ENCODE assay signal across 1 cellular context in the genomic region with DNA sequence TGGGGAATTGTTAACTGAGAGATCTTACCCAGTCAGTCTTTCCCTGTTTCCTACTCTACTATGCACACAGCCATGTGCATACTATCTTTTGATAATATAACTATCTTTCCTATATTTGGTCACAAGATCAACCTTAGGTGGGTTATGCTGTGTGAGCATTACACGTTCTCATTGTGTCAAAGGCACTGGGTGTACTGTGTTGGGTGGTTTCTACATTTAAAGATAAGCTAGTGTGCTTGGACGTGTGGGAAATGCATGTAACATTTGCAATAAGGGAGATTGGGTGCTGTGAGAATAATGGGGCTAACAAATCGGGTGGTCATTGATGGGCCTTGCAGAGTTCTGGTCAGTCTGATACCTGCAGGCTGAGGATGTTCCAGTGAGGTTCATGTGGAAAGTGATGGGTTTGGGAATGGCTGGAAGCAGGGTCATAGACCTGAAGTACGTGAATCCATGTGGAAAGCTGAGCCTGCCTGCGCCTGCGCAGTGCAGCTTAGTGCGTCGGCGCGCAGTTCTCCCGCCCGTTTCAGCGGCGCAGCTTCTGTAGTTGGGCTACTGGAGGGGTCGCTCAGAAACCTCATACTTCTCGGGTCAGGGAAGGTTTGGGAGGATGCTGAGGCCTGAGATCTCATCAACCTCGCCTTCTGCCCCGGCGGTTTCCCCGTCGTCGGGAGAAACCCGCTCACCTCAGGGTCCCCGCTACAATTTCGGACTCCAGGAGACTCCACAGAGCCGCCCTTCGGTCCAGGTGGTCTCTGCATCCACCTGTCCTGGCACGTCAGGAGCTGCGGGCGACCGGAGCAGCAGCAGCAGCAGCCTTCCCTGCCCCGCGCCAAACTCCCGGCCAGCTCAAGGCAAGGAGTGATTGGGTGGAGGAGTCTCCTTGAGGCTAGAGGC.
TF ChIP-seq lines count a peak whose summit lies in the region.

A gene (plus strand): TSS at position 507 of the 897 bp plus-strand sequence. CDS start 104 bp downstream, at position 611.

TF ChIP-seq in K562, 482 proteins besides CTCF, POLR2A, EP300 and RAD21 (continued from another document and continues in another):
- TF ChIP-seq, protein P1, sequence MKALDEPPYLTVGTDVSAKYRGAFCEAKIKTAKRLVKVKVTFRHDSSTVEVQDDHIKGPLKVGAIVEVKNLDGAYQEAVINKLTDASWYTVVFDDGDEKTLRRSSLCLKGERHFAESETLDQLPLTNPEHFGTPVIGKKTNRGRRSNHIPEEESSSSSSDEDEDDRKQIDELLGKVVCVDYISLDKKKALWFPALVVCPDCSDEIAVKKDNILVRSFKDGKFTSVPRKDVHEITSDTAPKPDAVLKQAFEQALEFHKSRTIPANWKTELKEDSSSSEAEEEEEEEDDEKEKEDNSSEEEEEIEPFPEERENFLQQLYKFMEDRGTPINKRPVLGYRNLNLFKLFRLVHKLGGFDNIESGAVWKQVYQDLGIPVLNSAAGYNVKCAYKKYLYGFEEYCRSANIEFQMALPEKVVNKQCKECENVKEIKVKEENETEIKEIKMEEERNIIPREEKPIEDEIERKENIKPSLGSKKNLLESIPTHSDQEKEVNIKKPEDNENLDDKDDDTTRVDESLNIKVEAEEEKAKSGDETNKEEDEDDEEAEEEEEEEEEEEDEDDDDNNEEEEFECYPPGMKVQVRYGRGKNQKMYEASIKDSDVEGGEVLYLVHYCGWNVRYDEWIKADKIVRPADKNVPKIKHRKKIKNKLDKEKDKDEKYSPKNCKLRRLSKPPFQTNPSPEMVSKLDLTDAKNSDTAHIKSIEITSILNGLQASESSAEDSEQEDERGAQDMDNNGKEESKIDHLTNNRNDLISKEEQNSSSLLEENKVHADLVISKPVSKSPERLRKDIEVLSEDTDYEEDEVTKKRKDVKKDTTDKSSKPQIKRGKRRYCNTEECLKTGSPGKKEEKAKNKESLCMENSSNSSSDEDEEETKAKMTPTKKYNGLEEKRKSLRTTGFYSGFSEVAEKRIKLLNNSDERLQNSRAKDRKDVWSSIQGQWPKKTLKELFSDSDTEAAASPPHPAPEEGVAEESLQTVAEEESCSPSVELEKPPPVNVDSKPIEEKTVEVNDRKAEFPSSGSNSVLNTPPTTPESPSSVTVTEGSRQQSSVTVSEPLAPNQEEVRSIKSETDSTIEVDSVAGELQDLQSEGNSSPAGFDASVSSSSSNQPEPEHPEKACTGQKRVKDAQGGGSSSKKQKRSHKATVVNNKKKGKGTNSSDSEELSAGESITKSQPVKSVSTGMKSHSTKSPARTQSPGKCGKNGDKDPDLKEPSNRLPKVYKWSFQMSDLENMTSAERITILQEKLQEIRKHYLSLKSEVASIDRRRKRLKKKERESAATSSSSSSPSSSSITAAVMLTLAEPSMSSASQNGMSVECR (CRISPR knock-in tag; IDR thresholded peaks at IDR 0.05): no peak
- TF ChIP-seq, protein P2, sequence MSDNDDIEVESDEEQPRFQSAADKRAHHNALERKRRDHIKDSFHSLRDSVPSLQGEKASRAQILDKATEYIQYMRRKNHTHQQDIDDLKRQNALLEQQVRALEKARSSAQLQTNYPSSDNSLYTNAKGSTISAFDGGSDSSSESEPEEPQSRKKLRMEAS (CRISPR knock-in tag; IDR thresholded peaks at IDR 0.05): peak; percentile 64
- TF ChIP-seq TAF9B (IDR thresholded peaks at IDR 0.05; ENCODE audit: partially characterized antibody) (no peak), ZNF197 (CRISPR knock-in tag; IDR thresholded peaks at IDR 0.05; ENCODE audit: low read depth) (no peak), U2AF1 (optimal IDR thresholded peaks at IDR 0.05; ENCODE audit: low read depth, low read length) (no peak), DDX20 (tag; IDR thresholded peaks at IDR 0.05; ENCODE audit: low read depth) (no peak), ZFP1 (CRISPR knock-in tag; IDR thresholded peaks at IDR 0.05) (0 out of 2 replicates have a peak, but pooled peaks have one; percentile 44), TCFL5 (CRISPR knock-in tag; conservative IDR thresholded peaks at IDR 0.05) (no peak), FIP1L1 (IDR thresholded peaks at IDR 0.05; ENCODE audit: low read depth, low read length, poor library complexity, severe bottlenecking) (peak; percentile 89), BMI1 (IDR thresholded peaks at IDR 0.05; ENCODE audit: low read length) (no peak), CTBP1 (IDR thresholded peaks at IDR 0.05; ENCODE audit: borderline replicate concordance) (peak; percentile 20; the same call in 1 of the 2 replicates), ZNF780A (CRISPR knock-in tag; IDR thresholded peaks at IDR 0.05) (peak; percentile 53; the same call in 1 of the 2 replicates), GTF2F1 (IDR thresholded peaks at IDR 0.05; ENCODE audit: low read depth, low read length) (no peak), OTX1 (CRISPR knock-in tag; IDR thresholded peaks at IDR 0.05) (peak; percentile 98), L3MBTL2 (IDR thresholded peaks at IDR 0.05) (peak; percentile 88), PURB (CRISPR knock-in tag; IDR thresholded peaks at IDR 0.05; ENCODE audit: low read depth) (no peak), YBX1 (IDR thresholded peaks at IDR 0.05) (no peak), ZNF668 (CRISPR knock-in tag; IDR thresholded peaks at IDR 0.05) (no peak), RBM34 (IDR thresholded peaks at IDR 0.05; ENCODE audit: borderline replicate concordance, insufficient read depth, low read length) (no peak), ZBED1 (IDR thresholded peaks at IDR 0.05) (peak; percentile 91), NFIX (CRISPR knock-in tag; IDR thresholded peaks at IDR 0.05; ENCODE audit: low read depth) (no peak), ELF2 (CRISPR knock-in tag; IDR thresholded peaks at IDR 0.05) (peak; percentile 76; the same call in 1 of the 2 replicates), KLF13 (tag; IDR thresholded peaks at IDR 0.05; ENCODE audit: borderline replicate concordance, low read depth) (no peak), ZNF134 (CRISPR knock-in tag; conservative IDR thresholded peaks at IDR 0.05) (no peak), HSF4 (CRISPR knock-in tag; IDR thresholded peaks at IDR 0.05; ENCODE audit: borderline replicate concordance) (no peak), ZNF133 (CRISPR knock-in tag; IDR thresholded peaks at IDR 0.05) (no peak), SREBF1 (IDR thresholded peaks at IDR 0.05; ENCODE audit: borderline replicate concordance, low read depth, low read length) (no peak), STAT5B (CRISPR knock-in tag; IDR thresholded peaks at IDR 0.05) (no peak), CSDE1 (IDR thresholded peaks at IDR 0.05) (no peak), ZKSCAN1 (IDR thresholded peaks at IDR 0.05; ENCODE audit: low read depth, low read length) (no peak)
- TF ChIP-seq, protein P3, sequence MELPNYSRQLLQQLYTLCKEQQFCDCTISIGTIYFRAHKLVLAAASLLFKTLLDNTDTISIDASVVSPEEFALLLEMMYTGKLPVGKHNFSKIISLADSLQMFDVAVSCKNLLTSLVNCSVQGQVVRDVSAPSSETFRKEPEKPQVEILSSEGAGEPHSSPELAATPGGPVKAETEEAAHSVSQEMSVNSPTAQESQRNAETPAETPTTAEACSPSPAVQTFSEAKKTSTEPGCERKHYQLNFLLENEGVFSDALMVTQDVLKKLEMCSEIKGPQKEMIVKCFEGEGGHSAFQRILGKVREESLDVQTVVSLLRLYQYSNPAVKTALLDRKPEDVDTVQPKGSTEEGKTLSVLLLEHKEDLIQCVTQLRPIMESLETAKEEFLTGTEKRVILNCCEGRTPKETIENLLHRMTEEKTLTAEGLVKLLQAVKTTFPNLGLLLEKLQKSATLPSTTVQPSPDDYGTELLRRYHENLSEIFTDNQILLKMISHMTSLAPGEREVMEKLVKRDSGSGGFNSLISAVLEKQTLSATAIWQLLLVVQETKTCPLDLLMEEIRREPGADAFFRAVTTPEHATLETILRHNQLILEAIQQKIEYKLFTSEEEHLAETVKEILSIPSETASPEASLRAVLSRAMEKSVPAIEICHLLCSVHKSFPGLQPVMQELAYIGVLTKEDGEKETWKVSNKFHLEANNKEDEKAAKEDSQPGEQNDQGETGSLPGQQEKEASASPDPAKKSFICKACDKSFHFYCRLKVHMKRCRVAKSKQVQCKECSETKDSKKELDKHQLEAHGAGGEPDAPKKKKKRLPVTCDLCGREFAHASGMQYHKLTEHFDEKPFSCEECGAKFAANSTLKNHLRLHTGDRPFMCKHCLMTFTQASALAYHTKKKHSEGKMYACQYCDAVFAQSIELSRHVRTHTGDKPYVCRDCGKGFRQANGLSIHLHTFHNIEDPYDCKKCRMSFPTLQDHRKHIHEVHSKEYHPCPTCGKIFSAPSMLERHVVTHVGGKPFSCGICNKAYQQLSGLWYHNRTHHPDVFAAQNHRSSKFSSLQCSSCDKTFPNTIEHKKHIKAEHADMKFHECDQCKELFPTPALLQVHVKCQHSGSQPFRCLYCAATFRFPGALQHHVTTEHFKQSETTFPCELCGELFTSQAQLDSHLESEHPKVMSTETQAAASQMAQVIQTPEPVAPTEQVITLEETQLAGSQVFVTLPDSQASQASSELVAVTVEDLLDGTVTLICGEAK (IDR thresholded peaks at IDR 0.05): no peak
- TF ChIP-seq, protein P3 (CRISPR knock-in tag; IDR thresholded peaks at IDR 0.05): no peak
- TF ChIP-seq, protein P4, sequence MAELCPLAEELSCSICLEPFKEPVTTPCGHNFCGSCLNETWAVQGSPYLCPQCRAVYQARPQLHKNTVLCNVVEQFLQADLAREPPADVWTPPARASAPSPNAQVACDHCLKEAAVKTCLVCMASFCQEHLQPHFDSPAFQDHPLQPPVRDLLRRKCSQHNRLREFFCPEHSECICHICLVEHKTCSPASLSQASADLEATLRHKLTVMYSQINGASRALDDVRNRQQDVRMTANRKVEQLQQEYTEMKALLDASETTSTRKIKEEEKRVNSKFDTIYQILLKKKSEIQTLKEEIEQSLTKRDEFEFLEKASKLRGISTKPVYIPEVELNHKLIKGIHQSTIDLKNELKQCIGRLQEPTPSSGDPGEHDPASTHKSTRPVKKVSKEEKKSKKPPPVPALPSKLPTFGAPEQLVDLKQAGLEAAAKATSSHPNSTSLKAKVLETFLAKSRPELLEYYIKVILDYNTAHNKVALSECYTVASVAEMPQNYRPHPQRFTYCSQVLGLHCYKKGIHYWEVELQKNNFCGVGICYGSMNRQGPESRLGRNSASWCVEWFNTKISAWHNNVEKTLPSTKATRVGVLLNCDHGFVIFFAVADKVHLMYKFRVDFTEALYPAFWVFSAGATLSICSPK (IDR thresholded peaks at IDR 0.05; ENCODE audit: borderline replicate concordance): no peak
- TF ChIP-seq, protein P5, sequence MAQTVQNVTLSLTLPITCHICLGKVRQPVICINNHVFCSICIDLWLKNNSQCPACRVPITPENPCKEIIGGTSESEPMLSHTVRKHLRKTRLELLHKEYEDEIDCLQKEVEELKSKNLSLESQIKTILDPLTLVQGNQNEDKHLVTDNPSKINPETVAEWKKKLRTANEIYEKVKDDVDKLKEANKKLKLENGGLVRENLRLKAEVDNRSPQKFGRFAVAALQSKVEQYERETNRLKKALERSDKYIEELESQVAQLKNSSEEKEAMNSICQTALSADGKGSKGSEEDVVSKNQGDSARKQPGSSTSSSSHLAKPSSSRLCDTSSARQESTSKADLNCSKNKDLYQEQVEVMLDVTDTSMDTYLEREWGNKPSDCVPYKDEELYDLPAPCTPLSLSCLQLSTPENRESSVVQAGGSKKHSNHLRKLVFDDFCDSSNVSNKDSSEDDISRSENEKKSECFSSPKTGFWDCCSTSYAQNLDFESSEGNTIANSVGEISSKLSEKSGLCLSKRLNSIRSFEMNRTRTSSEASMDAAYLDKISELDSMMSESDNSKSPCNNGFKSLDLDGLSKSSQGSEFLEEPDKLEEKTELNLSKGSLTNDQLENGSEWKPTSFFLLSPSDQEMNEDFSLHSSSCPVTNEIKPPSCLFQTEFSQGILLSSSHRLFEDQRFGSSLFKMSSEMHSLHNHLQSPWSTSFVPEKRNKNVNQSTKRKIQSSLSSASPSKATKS (CRISPR knock-in tag; IDR thresholded peaks at IDR 0.05): 0 out of 2 replicates have a peak, but pooled peaks have one; percentile 46
- TF ChIP-seq, protein P6, sequence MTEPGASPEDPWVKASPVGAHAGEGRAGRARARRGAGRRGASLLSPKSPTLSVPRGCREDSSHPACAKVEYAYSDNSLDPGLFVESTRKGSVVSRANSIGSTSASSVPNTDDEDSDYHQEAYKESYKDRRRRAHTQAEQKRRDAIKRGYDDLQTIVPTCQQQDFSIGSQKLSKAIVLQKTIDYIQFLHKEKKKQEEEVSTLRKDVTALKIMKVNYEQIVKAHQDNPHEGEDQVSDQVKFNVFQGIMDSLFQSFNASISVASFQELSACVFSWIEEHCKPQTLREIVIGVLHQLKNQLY (CRISPR knock-in tag; conservative IDR thresholded peaks at IDR 0.05): no peak
- TF ChIP-seq, protein P7, sequence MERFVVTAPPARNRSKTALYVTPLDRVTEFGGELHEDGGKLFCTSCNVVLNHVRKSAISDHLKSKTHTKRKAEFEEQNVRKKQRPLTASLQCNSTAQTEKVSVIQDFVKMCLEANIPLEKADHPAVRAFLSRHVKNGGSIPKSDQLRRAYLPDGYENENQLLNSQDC (CRISPR knock-in tag; IDR thresholded peaks at IDR 0.05): peak; percentile 74
- TF ChIP-seq, protein P8, sequence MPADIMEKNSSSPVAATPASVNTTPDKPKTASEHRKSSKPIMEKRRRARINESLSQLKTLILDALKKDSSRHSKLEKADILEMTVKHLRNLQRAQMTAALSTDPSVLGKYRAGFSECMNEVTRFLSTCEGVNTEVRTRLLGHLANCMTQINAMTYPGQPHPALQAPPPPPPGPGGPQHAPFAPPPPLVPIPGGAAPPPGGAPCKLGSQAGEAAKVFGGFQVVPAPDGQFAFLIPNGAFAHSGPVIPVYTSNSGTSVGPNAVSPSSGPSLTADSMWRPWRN (IDR thresholded peaks at IDR 0.05; ENCODE audit: low read depth): no peak
